8 cellular contexts compared by ENCODE assay signal in genomic region chr6:116278478-116278822, GRCh38. TPM values are rescaled to one million over a fixed set of nuclear protein-coding genes. Genes with fewer than 3 reads are reported as not detected.
A peak's percentile ranks its signal among the peaks of the same experiment; 100 is the strongest.
DNase-seq lines count a peak whose midpoint lies in the region; ATAC-seq and TF ChIP-seq lines count a peak whose summit lies in the region.

No MANE protein-coding gene starts in this region.

- peak; percentile 11 for DNase-seq in ELF-1 (ENCODE audit: low read depth, low spot score)
- no peak for DNase-seq in RWPE1 (ENCODE audit: low spot score)
- DNase-seq in epithelial cell of proximal tubule (ENCODE audit: low read depth), result no peak
- no peak for DNase-seq in progenitor cell of endocrine pancreas (ENCODE audit: low spot score, unreplicated experiment)
- DNase-seq in left colon, result no peak
- DNase-seq in NCI-H2196 treated with DMSO at 0.1 percent for 48 hours (lab: John Stamatoyannopoulos, UW; ENCODE audit: unreplicated experiment), result no peak

- no peaks in the 10 kb centered on the region for H3K9me3 Mint-ChIP-seq in progenitor cell of endocrine pancreas (ENCODE audit: low read depth)

- POLR2A ChIA-PET in RWPE1 (lab: Yijun Ruan, JAX; ENCODE audit: low non-redundant PET), result no interaction called here

- no peaks in the 10 kb centered on the region for H3K27me3 Mint-ChIP-seq in progenitor cell of endocrine pancreas

- H3K4me3 ChIP-seq in epithelial cell of proximal tubule (ENCODE audit: low read depth, low read length), result peak overlapping the region; percentile 90

- intact Hi-C loops in left colon (cut with DNase I, micrococcal nuclease), result loop anchor here in 1 of 2 donors (5.0 kb wide), 1 partner anchor 289 kb away; no protein-coding TSS in a partner anchor

- peak overlapping the region; percentile 97 for H3K27ac ChIP-seq in RWPE1

- peak overlapping the region; percentile 99 for H3K4me3 Mint-ChIP-seq in progenitor cell of endocrine pancreas (ENCODE audit: low read depth)

- peaks cover 26% of the 10 kb centered on the region for H3K36me3 Mint-ChIP-seq in progenitor cell of endocrine pancreas (ENCODE audit: insufficient read depth)

- CTCF ChIA-PET in RWPE1 (lab: Yijun Ruan, JAX), result interaction anchor here (0.8 to 3.8 kb wide), 3 partner anchors 9 to 60 kb away, joined by 3 to 23 read pairs (median 7); no protein-coding TSS in a partner anchor

- peaks cover 42% of the 10 kb centered on the region for H3K4me1 Mint-ChIP-seq in progenitor cell of endocrine pancreas (ENCODE audit: low read depth)

- no peak for ATAC-seq in left colon
- no peak for ATAC-seq in GM18870 (IDR thresholded peaks at IDR 0.05; ENCODE audit: unreplicated experiment)
- ATAC-seq in HG03439 (IDR thresholded peaks at IDR 0.05; ENCODE audit: unreplicated experiment), result no peak

- peak overlapping the region; percentile 100 for H3K27ac Mint-ChIP-seq in progenitor cell of endocrine pancreas

- TF ChIP-seq CTCF in RWPE1 (conservative IDR thresholded peaks at IDR 0.05; ENCODE audit: low read depth) (no peak), epithelial cell of proximal tubule (conservative IDR thresholded peaks at IDR 0.05; ENCODE audit: low read depth, low read length) (no peak), progenitor cell of endocrine pancreas (IDR thresholded peaks at IDR 0.05; ENCODE audit: unreplicated experiment) (no peak)

RNA-seq across cellular contexts. Expression of gene TSPYL1, which starts 1.3 kb away (rescaled TPM):
- total RNA-seq in epithelial cell of proximal tubule, result 67.6 and 72.3 TPM in 2 replicates
- 101 and 102 TPM in 2 replicates for total RNA-seq in progenitor cell of endocrine pancreas
- total RNA-seq in left colon, result 10 to 100 TPM; 70.1 to 80.1 TPM

RNA-seq across cellular contexts. Expression of gene TSPYL4, which starts 24.6 kb away (rescaled TPM):
- total RNA-seq in epithelial cell of proximal tubule (8.5 and 10.5 TPM in 2 replicates), progenitor cell of endocrine pancreas (69.0 and 72.1 TPM in 2 replicates), left colon (1 to 10 TPM; 5.7 to 7.5 TPM)
